ENCODE assay signal across 19 cellular contexts in genomic region chr16:10536814-10537389, GRCh38. TPM values are rescaled to one million over a fixed set of nuclear protein-coding genes. Genes with fewer than 3 reads are reported as not detected.
DNase-seq lines count a peak whose midpoint lies in the region; ATAC-seq and TF ChIP-seq lines count a peak whose summit lies in the region.
"Had no signal": no experiment of that assay in that cellular context is flagged by ENCODE, and none has a peak within 500 bp of the region (broad histone marks: within the 10 kb centered on the region; RNA-seq: fewer than 3 reads in every experiment).

No MANE protein-coding gene starts in this region.

- no peaks in the 10 kb centered on the region for H3K9me3 Mint-ChIP-seq in Caco-2 (ENCODE audit: unreplicated experiment)
- H3K9me3 Mint-ChIP-seq in neural progenitor cell, result no peaks in the 10 kb centered on the region
- no peaks in the 10 kb centered on the region for H3K9me3 Mint-ChIP-seq in natural killer cell

- H3K36me3 ChIP-seq in Caco-2 (ENCODE audit: control insufficient read depth, insufficient read depth, low read length), result peaks cover 4% of the 10 kb centered on the region
- peaks cover 63% of the 10 kb centered on the region for H3K36me3 ChIP-seq in RWPE2 (ENCODE audit: low read depth)
- H3K36me3 ChIP-seq in neural progenitor cell, result no peaks in the 10 kb centered on the region

- H3K79me2 ChIP-seq in neural progenitor cell (ENCODE audit: low read depth), result no peaks in the 10 kb centered on the region

- no peaks in the 10 kb centered on the region for H3K9me3 ChIP-seq in Caco-2
- no peaks in the 10 kb centered on the region for H3K9me3 ChIP-seq in RWPE2 (ENCODE audit: severe bottlenecking)
- H3K9me3 ChIP-seq in neural progenitor cell (ENCODE audit: low read depth), result no peaks in the 10 kb centered on the region
- H3K9me3 ChIP-seq: SK-N-SH had no signal

- no TSS peak for BruUV-seq in Caco-2 (replicated peaks; lab: Mats Ljungman, UMichigan)

- H3K9ac ChIP-seq in neural progenitor cell, result no peak overlapping the region
- H3K9ac ChIP-seq: SK-N-SH had no signal

- no peaks in the 10 kb centered on the region for H3K27me3 Mint-ChIP-seq in Caco-2 (ENCODE audit: insufficient read depth, unreplicated experiment)
- H3K27me3 Mint-ChIP-seq in neural progenitor cell (ENCODE audit: insufficient read depth, low read depth), result peaks cover 4% of the 10 kb centered on the region
- no peaks in the 10 kb centered on the region for H3K27me3 Mint-ChIP-seq in natural killer cell (ENCODE audit: low read depth in 2 of 2)

- ATAC-seq in GM19463 (IDR thresholded peaks at IDR 0.05; ENCODE audit: unreplicated experiment) (peak; percentile 57), RWPE2 (ENCODE audit: low read depth) (0 out of 3 replicates have a peak, but pooled peaks have one; percentile 26), foreskin keratinocyte (peak; percentile 68), natural killer cell (no peak)

- DNase-seq in Caco-2, result no peak
- DNase-seq in RWPE2 (ENCODE audit: low spot score), result no peak
- DNase-seq in foreskin keratinocyte, result peak in 1 of 2 donors; percentile 18
- no peak for DNase-seq in COLO829 (ENCODE audit: low spot score)
- no peak for DNase-seq in neural progenitor cell (ENCODE audit: low spot score)
- DNase-seq in glomerular visceral epithelial cell (ENCODE audit: extremely low spot score), result no peak
- DNase-seq in natural killer cell, result no peak
- DNase-seq: AML-193; CD4-positive, CD25-positive, alpha-beta regulatory T cell; DMS79 treated with DMSO at 0.1 percent for 48 hours; HCEC 1CT; KBM-7; NCI-H1048; NCI-H1694; NCI-H2107; NCI-H446; SK-N-SH had no signal

- H3K27ac Mint-ChIP-seq in Caco-2 (ENCODE audit: unreplicated experiment) (peak overlapping the region; percentile 75), neural progenitor cell (no peak overlapping the region), natural killer cell (no peak overlapping the region)

- H3K27ac ChIP-seq in RWPE2 (ENCODE audit: poor library complexity, severe bottlenecking) (no peak overlapping the region), foreskin keratinocyte (no peak overlapping the region), neural progenitor cell (no peak overlapping the region)
- H3K27ac ChIP-seq: HL-60 had no signal

- no peak for TF ChIP-seq CTCF in Caco-2 (IDR thresholded peaks at IDR 0.05; ENCODE audit: insufficient read depth in 1 of 2, low read depth in 1 of 2, low read length in 1 of 2, severe bottlenecking in 1 of 2, unreplicated experiment in 1 of 2)
- TF ChIP-seq CTCF in RWPE2 (IDR thresholded peaks at IDR 0.05; ENCODE audit: poor library complexity, severe bottlenecking), result no peak
- TF ChIP-seq CTCF in foreskin keratinocyte (conservative IDR thresholded peaks at IDR 0.05), result no peak
- no peak for TF ChIP-seq CTCF in neural progenitor cell (IDR thresholded peaks at IDR 0.05)
- no peak for TF ChIP-seq CTCF in natural killer cell (IDR thresholded peaks at IDR 0.05)

- no peaks in the 10 kb centered on the region for H3F3A ChIP-seq in neural progenitor cell (ENCODE audit: low read depth)

- H2AFZ ChIP-seq in neural progenitor cell (replicated peaks), result no peak overlapping the region

- CTCF ChIA-PET in Caco-2 (lab: Charles Lee), result no interaction called here

- POLR2A ChIA-PET in Caco-2 (lab: Charles Lee), result no interaction called here

- H3K4me3 ChIP-seq in Caco-2 (ENCODE audit: low read depth, low read length) (no peak overlapping the region), RWPE2 (ENCODE audit: severe bottlenecking) (no peak overlapping the region), neural progenitor cell (no peak overlapping the region)

- no peaks in the 10 kb centered on the region for H3K27me3 ChIP-seq in Caco-2 (replicated peaks; ENCODE audit: control insufficient read depth, insufficient read depth, low read length)
- no peaks in the 10 kb centered on the region for H3K27me3 ChIP-seq in RWPE2 (ENCODE audit: insufficient read depth, poor library complexity, severe bottlenecking)
- no peaks in the 10 kb centered on the region for H3K27me3 ChIP-seq in foreskin keratinocyte
- no peaks in the 10 kb centered on the region for H3K27me3 ChIP-seq in neural progenitor cell

- H4K20me1 ChIP-seq in neural progenitor cell (ENCODE audit: low read depth), result no peaks in the 10 kb centered on the region

- H3K4me1 Mint-ChIP-seq in Caco-2 (ENCODE audit: low read depth, unreplicated experiment), result peaks cover 8% of the 10 kb centered on the region
- peaks cover 7% of the 10 kb centered on the region for H3K4me1 Mint-ChIP-seq in neural progenitor cell
- no peaks in the 10 kb centered on the region for H3K4me1 Mint-ChIP-seq in natural killer cell
- H3K4me1 Mint-ChIP-seq: CD4-positive, CD25-positive, alpha-beta regulatory T cell had no signal

- no peak overlapping the region for H3K4me2 ChIP-seq in neural progenitor cell
- H3K4me2 ChIP-seq: SK-N-SH had no signal

- H3K36me3 Mint-ChIP-seq in Caco-2 (ENCODE audit: insufficient read depth, unreplicated experiment) (peaks cover 95% of the 10 kb centered on the region), neural progenitor cell (peaks cover 8% of the 10 kb centered on the region), natural killer cell (no peaks in the 10 kb centered on the region)
- H3K36me3 Mint-ChIP-seq: CD4-positive, CD25-positive, alpha-beta regulatory T cell had no signal

- intact Hi-C loops in Caco-2 (cut with micrococcal nuclease; ENCODE audit: unreplicated experiment), result no loop called here
- intact Hi-C loops in natural killer cell (cut with micrococcal nuclease), result no loop called here

- H3K4me1 ChIP-seq in Caco-2, result no peaks in the 10 kb centered on the region
- peaks cover 7% of the 10 kb centered on the region for H3K4me1 ChIP-seq in RWPE2 (ENCODE audit: insufficient read depth, poor library complexity, severe bottlenecking)
- H3K4me1 ChIP-seq in foreskin keratinocyte, result peaks cover 10% of the 10 kb centered on the region
- H3K4me1 ChIP-seq in neural progenitor cell, result no peaks in the 10 kb centered on the region

- H3K4me3 Mint-ChIP-seq in Caco-2 (ENCODE audit: unreplicated experiment), result no peak overlapping the region
- H3K4me3 Mint-ChIP-seq in neural progenitor cell, result no peak overlapping the region
- H3K4me3 Mint-ChIP-seq in natural killer cell, result no peak overlapping the region
- H3K4me3 Mint-ChIP-seq: CD4-positive, CD25-positive, alpha-beta regulatory T cell had no signal

RNA-seq across cellular contexts. Expression of gene EMP2, which starts 43.5 kb away (rescaled TPM):
- total RNA-seq in Caco-2 (2022) (187 and 198 TPM in 2 replicates), foreskin keratinocyte (30.8 and 31.7 TPM in 2 replicates), neural progenitor cell (ENCODE audit: low replicate concordance) (15.8 and 16.4 TPM in 2 replicates), natural killer cell (not detected)
- 31.7 and 44.1 TPM in 2 replicates for polyA plus RNA-seq in foreskin keratinocyte
- total RNA-seq: CD4-positive, CD25-positive, alpha-beta regulatory T cell had no signal
- polyA plus RNA-seq: CD4-positive, CD25-positive, alpha-beta regulatory T cell had no signal

Comparison
In these comparisons a context has a peak if more than half of its experiments do, and no peak if none do; other contexts are left out.
1. ATAC-seq: peak in GM19463 (single experiment), RWPE2 (single experiment) and foreskin keratinocyte (single experiment); none in natural killer cell (0 of 3).
2. RNA of gene EMP2, which starts 43.5 kb away (total RNA-seq): 187 to 198 TPM in Caco-2, 30.8 to 31.7 TPM in foreskin keratinocyte and 15.8 to 16.4 TPM in neural progenitor cell; not detected in natural killer cell; every median in the first group is over 10 times any median in the second.